In the genomic region with DNA sequence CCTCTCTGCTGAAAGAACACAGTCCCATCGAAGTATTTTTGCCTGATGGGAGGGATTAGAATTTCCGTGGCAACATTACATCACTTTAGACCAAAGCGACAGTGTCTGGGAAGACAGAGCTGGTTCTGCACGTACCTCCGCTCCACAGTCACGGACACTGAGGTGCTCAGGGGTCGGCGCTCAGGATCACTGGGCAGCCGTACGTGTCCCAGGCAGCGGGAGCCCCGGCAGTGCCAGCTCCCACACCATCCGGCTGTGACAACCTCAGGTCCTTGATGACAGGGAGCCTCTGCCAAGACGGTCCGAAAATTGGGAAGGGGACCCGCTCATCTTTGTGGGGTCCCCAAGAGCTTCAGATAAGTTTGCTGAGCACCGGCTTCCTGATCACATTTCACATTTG, we compare ENCODE assay signal across 28 cellular contexts.
DNase-seq lines count a peak whose midpoint lies in the region; ATAC-seq and TF ChIP-seq lines count a peak whose summit lies in the region.
"Had no signal": no experiment of that assay in that cellular context is flagged by ENCODE, and none has a peak within 500 bp of the region (broad histone marks: within the 10 kb centered on the region; RNA-seq: fewer than 3 reads in every experiment).

No MANE protein-coding gene starts in this region.

- no peak overlapping the region for H3K4me3 Mint-ChIP-seq in MCF 10A (ENCODE audit: unreplicated experiment)
- no peak overlapping the region for H3K4me3 Mint-ChIP-seq in mesothelial cell of epicardium
- H3K4me3 Mint-ChIP-seq: activated naive CD8-positive, alpha-beta T cell treated with anti-CD3 and anti-CD28 coated beads, Interleukin-2, amount 10 ng/mL, durations not matched to agents 7 days and 5 days; dendritic cell treated with granulocyte-macrophage colony-stimulating factor and Interleukin-4, amounts not matched to agents 40 ng/mL and 50 ng/mL, for 4 days; naive B cell; T-helper 1 cell treated with Interleukin-12 subunit alpha and Interleukin-12 subunit beta and Interleukin-4 antibody, amounts not matched to agents 30 μg/mL and 1 μg/mL, for 36 hours had no signal

- H3K36me3 Mint-ChIP-seq in MCF 10A (ENCODE audit: insufficient read depth, unreplicated experiment) (peaks cover 6% of the 10 kb centered on the region), mesothelial cell of epicardium (no peaks in the 10 kb centered on the region)
- H3K36me3 Mint-ChIP-seq: activated naive CD8-positive, alpha-beta T cell treated with anti-CD3 and anti-CD28 coated beads, Interleukin-2, amount 10 ng/mL, durations not matched to agents 7 days and 5 days; naive B cell had no signal

- DNase-seq in MCF 10A (ENCODE audit: unreplicated experiment) (no peak), breast epithelium (ENCODE audit: low spot score in 2 of 2) (no peak), astrocyte of the hippocampus (ENCODE audit: low read depth, low spot score) (peak; percentile 31), mesothelial cell of epicardium (ENCODE audit: low spot score in 2 of 2, unreplicated experiment in 2 of 2) (no peak), upper lobe of right lung (peak; percentile 43), NCI-H345 (lab: John Stamatoyannopoulos, UW) (no peak), NCI-H1436 (lab: John Stamatoyannopoulos, UW) (no peak)
- DNase-seq: 8988T; activated CD4-positive, alpha-beta T cell treated with anti-CD3 and anti-CD28 coated beads, Interleukin-2, amount 50 U/mL, for 1 hour; activated naive CD8-positive, alpha-beta T cell treated with anti-CD3 and anti-CD28 coated beads, Interleukin-2, amount 10 ng/mL, durations not matched to agents 7 days and 5 days; DMS 273 treated with DMSO at 0.1 percent for 48 hours; mammary epithelial cell; naive B cell; NCI-H146; NCI-H2171 treated with DMSO at 0.1 percent for 48 hours; NCI-H69; SHP77 treated with DMSO at 0.1 percent for 48 hours; stimulated activated CD4-positive, alpha-beta T cell treated with anti-CD3 and anti-CD28 coated beads, Interleukin-1b, Interleukin-23, amount 100 ng/mL, for 48 hours; stimulated activated naive CD8-positive, alpha-beta T cell treated with anti-CD3 and anti-CD28 coated beads, Interleukin-15, Interleukin-2, amounts not matched to agents 100 U/mL and 50 U/mL, for 24 hours; transverse colon had no signal

- ATAC-seq in upper lobe of right lung (no peak), GM19023 (IDR thresholded peaks at IDR 0.05; ENCODE audit: unreplicated experiment) (no peak)
- ATAC-seq: stimulated activated naive CD8-positive, alpha-beta T cell treated with anti-CD3 and anti-CD28 coated beads, Interleukin-15, Interleukin-2, amounts not matched to agents 100 U/mL and 50 U/mL, for 24 hours had no signal

- no peak for TF ChIP-seq POLR2A in breast epithelium (IDR thresholded peaks at IDR 0.05)

- no TSS peak for BruUV-seq in MCF 10A (replicated peaks; lab: Mats Ljungman, UMichigan)

- H3K27ac ChIP-seq in breast epithelium (no peak overlapping the region), upper lobe of right lung (peak overlapping the region; percentile 65)
- H3K27ac ChIP-seq: BLaER1, HL-60, pancreas, transverse colon, VCaP had no signal

- H3K4me1 ChIP-seq in breast epithelium (no peaks in the 10 kb centered on the region), upper lobe of right lung (peaks cover 19% of the 10 kb centered on the region)
- H3K4me1 ChIP-seq: pancreas had no signal

- H3K4me1 Mint-ChIP-seq in MCF 10A (ENCODE audit: insufficient read depth, unreplicated experiment), result no peaks in the 10 kb centered on the region
- peaks cover 23% of the 10 kb centered on the region for H3K4me1 Mint-ChIP-seq in mesothelial cell of epicardium
- H3K4me1 Mint-ChIP-seq: activated naive CD8-positive, alpha-beta T cell treated with anti-CD3 and anti-CD28 coated beads, Interleukin-2, amount 10 ng/mL, durations not matched to agents 7 days and 5 days; naive B cell had no signal

- no peaks in the 10 kb centered on the region for H3K9me3 Mint-ChIP-seq in MCF 10A (ENCODE audit: unreplicated experiment)
- H3K9me3 Mint-ChIP-seq in mesothelial cell of epicardium, result no peaks in the 10 kb centered on the region

- TF ChIP-seq CTCF in MCF 10A (IDR thresholded peaks at IDR 0.05; ENCODE audit: unreplicated experiment) (no peak), breast epithelium (IDR thresholded peaks at IDR 0.05) (no peak), mesothelial cell of epicardium (IDR thresholded peaks at IDR 0.05; ENCODE audit: unreplicated experiment) (no peak), upper lobe of right lung (IDR thresholded peaks at IDR 0.05) (no peak)

- CTCF ChIA-PET in MCF 10A (lab: Yijun Ruan, JAX), result no interaction called here

- peak overlapping the region; percentile 73 for H3K27ac Mint-ChIP-seq in MCF 10A (ENCODE audit: low read depth, unreplicated experiment)
- H3K27ac Mint-ChIP-seq in mesothelial cell of epicardium, result peak overlapping the region; percentile 47
- H3K27ac Mint-ChIP-seq: activated naive CD8-positive, alpha-beta T cell treated with anti-CD3 and anti-CD28 coated beads, Interleukin-2, amount 10 ng/mL, durations not matched to agents 7 days and 5 days; activated T-helper 2 cell treated with anti-CD3 and anti-CD28 coated beads, Interferon-gamma antibody, Interleukin-2, Interleukin-4, amounts not matched to agents 10 μg/mL and 5 μg/mL and 100 μg/mL, durations not matched to agents 14 hours and 24 hours and 36 hours; dendritic cell treated with granulocyte-macrophage colony-stimulating factor and Interleukin-4, amounts not matched to agents 40 ng/mL and 50 ng/mL, for 4 days; T-helper 1 cell treated with Interleukin-12 subunit alpha and Interleukin-12 subunit beta and Interleukin-4 antibody, amounts not matched to agents 30 μg/mL and 1 μg/mL, for 36 hours had no signal

- H3K27me3 ChIP-seq in breast epithelium, result no peaks in the 10 kb centered on the region
- H3K27me3 ChIP-seq in upper lobe of right lung, result no peaks in the 10 kb centered on the region
- H3K27me3 ChIP-seq: BLaER1, pancreas, transverse colon had no signal

- intact Hi-C loops in MCF 10A (cut with micrococcal nuclease) (no loop called here), breast epithelium (cut with DNase I; ENCODE audit: low total_unique reads) (no loop called here), upper lobe of right lung (cut with DNase I) (no loop called here)

- H3K27me3 Mint-ChIP-seq in MCF 10A (ENCODE audit: insufficient read depth, unreplicated experiment), result no peaks in the 10 kb centered on the region
- no peaks in the 10 kb centered on the region for H3K27me3 Mint-ChIP-seq in mesothelial cell of epicardium (ENCODE audit: low read depth)

- POLR2A ChIA-PET in MCF 10A (lab: Yijun Ruan, JAX), result interaction anchor here (1.3 kb wide), 1 partner anchor 13 kb away, joined by 3 read pairs; no protein-coding TSS in a partner anchor

- H3K36me3 ChIP-seq in breast epithelium (no peaks in the 10 kb centered on the region), upper lobe of right lung (no peaks in the 10 kb centered on the region)
- H3K36me3 ChIP-seq: BLaER1, pancreas, transverse colon had no signal

- peaks cover under 1 to 5% of the 10 kb centered on the region in 2 donors for H3K9me3 ChIP-seq in breast epithelium
- peaks cover 5% of the 10 kb centered on the region for H3K9me3 ChIP-seq in upper lobe of right lung
- H3K9me3 ChIP-seq: pancreas had no signal

- no peak overlapping the region for H3K4me3 ChIP-seq in breast epithelium
- H3K4me3 ChIP-seq in upper lobe of right lung, result no peak overlapping the region
- H3K4me3 ChIP-seq: BLaER1, pancreas, transverse colon had no signal

Comparison
In these comparisons a context has a peak if more than half of its experiments do, and no peak if none do; other contexts are left out.
1. DNase-seq: peak in astrocyte of the hippocampus (single experiment) and upper lobe of right lung (single experiment); none in MCF 10A (single experiment), breast epithelium (0 of 2), mesothelial cell of epicardium (0 of 2), NCI-H345 (single experiment) and NCI-H1436 (single experiment).